In the genomic region with DNA sequence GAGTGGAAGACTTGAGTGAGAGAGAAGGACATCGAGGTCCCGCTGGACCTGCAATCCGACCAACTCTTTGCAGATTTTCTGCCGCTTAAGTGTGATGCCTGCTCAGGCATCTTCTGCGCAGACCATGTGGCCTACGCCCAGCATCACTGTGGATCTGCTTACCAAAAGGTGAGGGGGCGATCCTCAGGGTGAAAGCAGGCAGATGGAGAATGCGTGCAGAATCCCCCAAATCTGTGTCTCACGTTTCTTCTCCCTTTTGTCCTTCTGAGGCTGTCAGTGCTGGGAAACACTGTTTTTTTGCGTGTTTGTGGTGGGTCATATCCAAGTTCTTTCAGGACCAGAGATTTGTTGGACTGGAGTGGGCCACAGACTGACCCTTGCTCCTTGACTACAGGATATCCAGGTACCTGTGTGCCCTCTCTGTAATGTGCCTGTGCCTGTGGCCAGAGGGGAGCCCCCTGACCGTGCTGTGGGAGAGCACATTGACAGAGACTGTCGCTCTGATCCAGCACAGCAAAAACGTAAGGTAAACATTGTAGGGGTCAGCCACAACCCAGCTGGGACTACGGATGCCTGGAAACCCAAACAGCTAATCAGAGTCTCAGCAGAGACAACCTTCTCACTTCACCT, we compare ENCODE assay signal across 8 cellular contexts. TPM values are rescaled to one million over a fixed set of nuclear protein-coding genes. Genes with fewer than 3 reads are reported as not detected.
DNase-seq lines count a peak whose midpoint lies in the region; ATAC-seq, FAIRE-seq and TF ChIP-seq lines count a peak whose summit lies in the region.

No MANE protein-coding gene starts in this region.

- POLR2A ChIA-PET in A549 (lab: Yijun Ruan, JAX): interaction anchor here (0.5 to 3.9 kb wide), 13 partner anchors 10 to 213 kb away, joined by 3 to 25 read pairs (median 6); partner anchors contain the start of genes ABCB6, ANKZF1, CNPPD1 and DNAJB2

- CTCF ChIA-PET in A549 (lab: Yijun Ruan, JAX): interaction anchor here (0.6 to 8.6 kb wide), 12 partner anchors 10 to 90 kb away, joined by 3 to 56 read pairs (median 5); partner anchors contain the start of gene NHEJ1

- no peak for TF ChIP-seq POLR2A in A549 (IDR thresholded peaks at IDR 0.05; ENCODE audit: low read length)

- TF ChIP-seq CTCF in A549 (IDR thresholded peaks at IDR 0.05) (no peak), colonic mucosa (IDR thresholded peaks at IDR 0.05) (no peak)

- no peak for TF ChIP-seq EP300 in A549 (IDR thresholded peaks at IDR 0.05)

- peak overlapping the region; percentile 85 for H3K4me2 ChIP-seq in A549

- H3K36me3 ChIP-seq in KOPT-K1 (ENCODE audit: insufficient read depth, low read length) (peaks cover 29% of the 10 kb centered on the region; the same call in 1 of the 2 replicates), colonic mucosa (no peaks in the 10 kb centered on the region), mucosa of rectum (ENCODE audit: control insufficient read depth in 2 of 2, insufficient read depth in 2 of 2, low read length in 2 of 2) (peaks cover 18 to 28% of the 10 kb centered on the region in 2 donors)

- FAIRE-seq in A549 (lab: Jason Lieb, UNC): no peak

- H3K4me1 ChIP-seq in A549: peaks cover 16% of the 10 kb centered on the region
- H3K4me1 ChIP-seq in colonic mucosa: no peaks in the 10 kb centered on the region
- H3K4me1 ChIP-seq in mucosa of rectum (ENCODE audit: control insufficient read depth in 2 of 2, insufficient read depth in 2 of 2, low read length in 2 of 2): peaks cover 16 to 19% of the 10 kb centered on the region in 2 donors

- H3K9me3 ChIP-seq in A549 (peaks cover 3% of the 10 kb centered on the region; the same call in 1 of the 3 replicates), KOPT-K1 (ENCODE audit: insufficient read depth, low read length, poor library complexity, severe bottlenecking) (no peaks in the 10 kb centered on the region), colonic mucosa (no peaks in the 10 kb centered on the region), mucosa of rectum (ENCODE audit: control insufficient read depth in 2 of 2, low read length in 2 of 2) (no peaks in the 10 kb centered on the region)

- peak overlapping the region; percentile 53 for H3K4me3 ChIP-seq in A549
- peak overlapping the region; percentile 57 for H3K4me3 ChIP-seq in colonic mucosa
- peak overlapping the region; percentile 56 to 79 for H3K4me3 ChIP-seq in mucosa of rectum (ENCODE audit: low read length in 2 of 2)

- ATAC-seq in A549: peak; percentile 26 to 30; a peak in 5 of 6 replicates

- TF ChIP-seq RAD21 in A549 (conservative IDR thresholded peaks at IDR 0.05 in 1 of 2, IDR thresholded peaks at IDR 0.05 in 1 of 2): no peak

- peak overlapping the region; percentile 15 to 83 for H3K9ac ChIP-seq in colonic mucosa (ENCODE audit: low read depth in 2 of 2, low read length in 2 of 2)
- peak overlapping the region; percentile 38 to 67 for H3K9ac ChIP-seq in mucosa of rectum (ENCODE audit: low read depth in 1 of 2, low read length in 2 of 2)

- H3K27ac ChIP-seq in A549 (peak overlapping the region; percentile 95 to 98), KOPT-K1 (ENCODE audit: low read depth, low read length, poor library complexity, severe bottlenecking) (peak overlapping the region; percentile 84), colonic mucosa (peak overlapping the region; percentile 92), mucosa of rectum (ENCODE audit: low read depth in 2 of 2, low read length in 2 of 2) (peak overlapping the region; percentile 94 to 98)

- WGBS in A549 (ENCODE audit: missing lambda C conversion rate): 55% methylated on average over 14 of the region's 14 CpGs

- intact Hi-C loops in colonic mucosa (cut with DNase I): loop anchor here (2.0 kb wide), 1 partner anchor 29 kb away; the partner anchor contains the start of gene RETREG2

- no peaks in the 10 kb centered on the region for H3K27me3 ChIP-seq in colonic mucosa
- H3K27me3 ChIP-seq in mucosa of rectum (ENCODE audit: control insufficient read depth in 2 of 2, insufficient read depth in 2 of 2, low read length in 2 of 2): no peaks in the 10 kb centered on the region

- DNase-seq in A549 (ENCODE audit: low read depth in 1 of 2, low spot score in 1 of 2) (no peak), colonic mucosa (no peak), GM03348 (ENCODE audit: low spot score) (no peak), HuH-7 (ENCODE audit: low spot score) (no peak)
- DNase-seq in stimulated activated CD4-positive, alpha-beta T cell treated with anti-CD3 and anti-CD28 coated beads, Interleukin-2, amount 100 ng/mL, for 48 hours: no peak
- DNase-seq in stimulated activated CD4-positive, alpha-beta T cell treated with anti-CD3 and anti-CD28 coated beads, Interleukin-2, amount 100 ng/mL, for 24 hours: no peak

TF ChIP-seq in A549, 52 proteins besides CTCF, POLR2A, EP300 and RAD21:
- TF ChIP-seq HOXB13 (CRISPR knock-in tag; IDR thresholded peaks at IDR 0.05; ENCODE audit: low read depth) (no peak), ZC3H11A (IDR thresholded peaks at IDR 0.05) (no peak), HOXB5 (CRISPR knock-in tag; IDR thresholded peaks at IDR 0.05) (no peak), RARB (CRISPR knock-in tag; IDR thresholded peaks at IDR 0.05) (no peak), MAFK (IDR thresholded peaks at IDR 0.05; ENCODE audit: partially characterized antibody) (no peak), TFCP2L1 (CRISPR knock-in tag; IDR thresholded peaks at IDR 0.05) (no peak)
- TF ChIP-seq, protein P1, sequence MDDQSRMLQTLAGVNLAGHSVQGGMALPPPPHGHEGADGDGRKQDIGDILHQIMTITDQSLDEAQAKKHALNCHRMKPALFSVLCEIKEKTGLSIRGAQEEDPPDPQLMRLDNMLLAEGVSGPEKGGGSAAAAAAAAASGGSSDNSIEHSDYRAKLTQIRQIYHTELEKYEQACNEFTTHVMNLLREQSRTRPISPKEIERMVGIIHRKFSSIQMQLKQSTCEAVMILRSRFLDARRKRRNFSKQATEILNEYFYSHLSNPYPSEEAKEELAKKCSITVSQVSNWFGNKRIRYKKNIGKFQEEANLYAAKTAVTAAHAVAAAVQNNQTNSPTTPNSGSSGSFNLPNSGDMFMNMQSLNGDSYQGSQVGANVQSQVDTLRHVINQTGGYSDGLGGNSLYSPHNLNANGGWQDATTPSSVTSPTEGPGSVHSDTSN (IDR thresholded peaks at IDR 0.05): no peak

RNA-seq across cellular contexts. Expression of gene ZFAND2B, which starts 0.8 kb away (rescaled TPM):
- 29.1 and 30.3 TPM in 2 replicates for polyA plus RNA-seq in A549 (2011; rRNA removed)
- polyA plus RNA-seq in A549 (2012; cell fraction: cytosol; rRNA removed): 34.8 and 43.2 TPM in 2 replicates
- 61.1 and 66.1 TPM in 2 replicates for polyA plus RNA-seq in A549 (2012; cell fraction: nucleus; rRNA removed)
- 18.8 to 21.2 TPM (median 19.0 TPM) in 3 replicates for polyA plus RNA-seq in A549 (2017; fragmentation: RNase III; extraction: RNeasy Plus Mini Kit Qiagen cat#74134 plus additional on column Dnase treatment)
- polyA minus RNA-seq in A549 (2011; rRNA and poly(A)+ RNA removed): 39.6 and 40.4 TPM in 2 replicates
- 10 to 100 TPM; 65.5 to 74.6 TPM for total RNA-seq in colonic mucosa

RNA-seq across cellular contexts. Expression of gene ABCB6, which starts 11.4 kb away (rescaled TPM):
- 62.5 and 71.0 TPM in 2 replicates for polyA plus RNA-seq in A549 (2011; rRNA removed)
- 61.8 and 63.4 TPM in 2 replicates for polyA plus RNA-seq in A549 (2012; cell fraction: cytosol; rRNA removed)
- 239 and 255 TPM in 2 replicates for polyA plus RNA-seq in A549 (2012; cell fraction: nucleus; rRNA removed)
- 48.8 to 55.0 TPM (median 51.3 TPM) in 3 replicates for polyA plus RNA-seq in A549 (2017; fragmentation: RNase III; extraction: RNeasy Plus Mini Kit Qiagen cat#74134 plus additional on column Dnase treatment)
- polyA minus RNA-seq in A549 (2011; rRNA and poly(A)+ RNA removed): 120 and 146 TPM in 2 replicates
- total RNA-seq in colonic mucosa: 10 to 100 TPM; 16.9 to 27.1 TPM

RNA-seq across cellular contexts. Expression of gene ATG9A, which starts 22.1 kb away (rescaled TPM):
- polyA plus RNA-seq in A549 (2011; rRNA removed) (75.2 and 115 TPM in 2 replicates), A549 (2017; fragmentation: RNase III; extraction: RNeasy Plus Mini Kit Qiagen cat#74134 plus additional on column Dnase treatment) (34.6 to 41.9 TPM (median 39.2 TPM) in 3 replicates)
- 41.6 and 59.7 TPM in 2 replicates for polyA plus RNA-seq in A549 (2012; cell fraction: cytosol; rRNA removed)
- 86.1 and 103 TPM in 2 replicates for polyA plus RNA-seq in A549 (2012; cell fraction: nucleus; rRNA removed)
- 132 and 145 TPM in 2 replicates for polyA minus RNA-seq in A549 (2011; rRNA and poly(A)+ RNA removed)
- 10 to 100 TPM; 56.4 to 63.8 TPM for total RNA-seq in colonic mucosa

RNA-seq across cellular contexts. Expression of gene ANKZF1, which starts 22.2 kb away (rescaled TPM):
- polyA plus RNA-seq in A549 (2011; rRNA removed) (29.5 and 30.3 TPM in 2 replicates), A549 (2017; fragmentation: RNase III; extraction: RNeasy Plus Mini Kit Qiagen cat#74134 plus additional on column Dnase treatment) (17.7 to 25.1 TPM (median 23.2 TPM) in 3 replicates)
- 12.3 and 14.2 TPM in 2 replicates for polyA plus RNA-seq in A549 (2012; cell fraction: cytosol; rRNA removed)
- polyA plus RNA-seq in A549 (2012; cell fraction: nucleus; rRNA removed): 67.6 and 87.1 TPM in 2 replicates
- polyA minus RNA-seq in A549 (2011; rRNA and poly(A)+ RNA removed): 25.2 and 26.1 TPM in 2 replicates
- total RNA-seq in colonic mucosa: 10 to 100 TPM; 56.7 to 67.1 TPM

RNA-seq across cellular contexts. Expression of gene RETREG2, which starts 29.3 kb away (rescaled TPM):
- polyA plus RNA-seq in A549 (2011; rRNA removed) (67.5 and 83.2 TPM in 2 replicates), A549 (2017; fragmentation: RNase III; extraction: RNeasy Plus Mini Kit Qiagen cat#74134 plus additional on column Dnase treatment) (42.7 to 53.3 TPM (median 52.8 TPM) in 3 replicates)
- 48.2 and 58.2 TPM in 2 replicates for polyA plus RNA-seq in A549 (2012; cell fraction: cytosol; rRNA removed)
- 60.7 and 75.4 TPM in 2 replicates for polyA plus RNA-seq in A549 (2012; cell fraction: nucleus; rRNA removed)
- 105 and 129 TPM in 2 replicates for polyA minus RNA-seq in A549 (2011; rRNA and poly(A)+ RNA removed)
- total RNA-seq in colonic mucosa: 100 to 1,000 TPM in 1 of 2 donors, 10 to 100 TPM in 1; 94.4 to 116 TPM
